9 cellular contexts compared by ENCODE assay signal in the genomic region with DNA sequence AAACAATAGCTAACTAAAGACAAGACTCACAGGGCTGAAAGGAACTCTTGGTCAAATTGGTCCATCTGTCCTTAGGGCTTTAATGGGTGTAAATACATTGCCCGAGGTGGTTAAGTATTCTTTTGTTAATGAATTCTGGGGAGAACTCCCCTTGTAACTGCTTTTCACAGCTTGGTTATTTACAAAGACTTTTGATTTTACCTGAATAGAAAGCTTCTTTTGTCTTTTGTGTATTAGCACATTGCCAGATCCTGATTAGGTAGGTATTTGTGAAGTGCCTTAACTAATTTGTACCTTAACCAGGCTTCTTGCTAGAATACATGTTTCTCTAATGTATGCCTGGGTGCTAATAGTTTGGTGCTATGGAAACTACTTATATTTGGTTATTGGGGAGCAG. TPM values are rescaled to one million over a fixed set of nuclear protein-coding genes. Genes with fewer than 3 reads are reported as not detected.
DNase-seq lines count a peak whose midpoint lies in the region; TF ChIP-seq lines count a peak whose summit lies in the region.
"Had no signal": no experiment of that assay in that cellular context is flagged by ENCODE, and none has a peak within 500 bp of the region (broad histone marks: within the 10 kb centered on the region; RNA-seq: fewer than 3 reads in every experiment).

No MANE protein-coding gene starts in this region.

- no peaks in the 10 kb centered on the region for H3K27me3 Mint-ChIP-seq in H9 (ENCODE audit: low read depth)

- H3K9ac ChIP-seq in H9 (ENCODE audit: extremely low read depth, insufficient read length, low read length) (no peak overlapping the region), SU-DHL-6 (ENCODE audit: low read length) (peak overlapping the region; percentile 3)

- H4K20me1 ChIP-seq in H9 (ENCODE audit: control insufficient read depth, insufficient read depth, insufficient read length) (no peaks in the 10 kb centered on the region), SU-DHL-6 (ENCODE audit: low read depth, low read length) (no peaks in the 10 kb centered on the region)

- H3K27me3 ChIP-seq in H9 (ENCODE audit: insufficient read depth, low read length) (no peaks in the 10 kb centered on the region), SU-DHL-6 (ENCODE audit: low read length) (no peaks in the 10 kb centered on the region), esophagus muscularis mucosa (no peaks in the 10 kb centered on the region), sigmoid colon (no peaks in the 10 kb centered on the region)

- peaks cover 3% of the 10 kb centered on the region for H3K79me1 ChIP-seq in H9 (ENCODE audit: insufficient read depth, low read depth, low read length, poor library complexity, severe bottlenecking)

- no peak overlapping the region for H3K27ac ChIP-seq in H9 (ENCODE audit: insufficient read length, low read depth, low read length)
- peak overlapping the region; percentile 79 for H3K27ac ChIP-seq in SU-DHL-6 (ENCODE audit: low read depth, low read length)
- peak overlapping the region; percentile 89 to 98 (median 94) for H3K27ac ChIP-seq in esophagus muscularis mucosa (replicated peaks in 1 of 4)
- peak overlapping the region; percentile 76 to 95 (median 92) for H3K27ac ChIP-seq in sigmoid colon

- H2AFZ ChIP-seq in H9 (ENCODE audit: low read length), result no peak overlapping the region
- H2AFZ ChIP-seq in SU-DHL-6 (ENCODE audit: low read depth, low read length, severe bottlenecking), result no peak overlapping the region

- H3K4me3 ChIP-seq in SU-DHL-6 (ENCODE audit: insufficient read depth, low read length, poor library complexity, severe bottlenecking) (no peak overlapping the region), esophagus muscularis mucosa (no peak overlapping the region), sigmoid colon (no peak overlapping the region)

- peaks cover 33% of the 10 kb centered on the region for H3K79me2 ChIP-seq in H9 (ENCODE audit: insufficient read depth, low read length)
- H3K79me2 ChIP-seq in SU-DHL-6 (ENCODE audit: insufficient read depth, low read length), result peaks cover 91% of the 10 kb centered on the region

- H3K23me2 ChIP-seq in H9 (ENCODE audit: insufficient read length, low read depth, low read length, poor library complexity, severe bottlenecking), result no peaks in the 10 kb centered on the region

- no peak overlapping the region for H3K18ac ChIP-seq in H9 (ENCODE audit: insufficient read length, low read depth, low read length)

- TF ChIP-seq EP300 in esophagus muscularis mucosa (IDR thresholded peaks at IDR 0.05), result no peak
- TF ChIP-seq EP300 in sigmoid colon (IDR thresholded peaks at IDR 0.05), result no peak

- no peak overlapping the region for H2BK12ac ChIP-seq in H9 (ENCODE audit: insufficient read length, low read depth, low read length)

- peaks cover 16 to 24% (median 22%) of the 10 kb centered on the region in 3 experiments for H3K36me3 Mint-ChIP-seq in H9 (ENCODE audit: insufficient read depth in 1 of 3, low read depth in 3 of 3)

- TF ChIP-seq POLR2A in esophagus muscularis mucosa (IDR thresholded peaks at IDR 0.05; ENCODE audit: low read depth), result no peak
- TF ChIP-seq POLR2A in sigmoid colon (IDR thresholded peaks at IDR 0.05), result no peak

- no peak overlapping the region for H3K27ac Mint-ChIP-seq in H9

- peak overlapping the region; percentile 10 for H3K4me2 ChIP-seq in H9 (ENCODE audit: insufficient read depth, insufficient read length, low read length)
- peak overlapping the region; percentile 46 for H3K4me2 ChIP-seq in SU-DHL-6 (ENCODE audit: low read depth, low read length, poor library complexity, severe bottlenecking)

- H3K4me3 Mint-ChIP-seq in H9, result peak overlapping the region in 1 of 2 experiments; percentile 47; a peak in 1 of 5 replicates

- H3K56ac ChIP-seq in H9 (ENCODE audit: insufficient read length, low read depth, low read length), result no peak overlapping the region

- H2BK15ac ChIP-seq in H9 (ENCODE audit: low read depth, low read length), result no peak overlapping the region

- H3K4me1 ChIP-seq in H9 (ENCODE audit: insufficient read depth, low read length) (peaks cover 5% of the 10 kb centered on the region; the same call in 1 of the 2 replicates), esophagus muscularis mucosa (peaks cover 82 to 100% (median 100%) of the 10 kb centered on the region in 4 donors), sigmoid colon (peaks cover 0 to 98% (median 88%) of the 10 kb centered on the region in 4 donors)

- WGBS in H9 (ENCODE audit: extremely low coverage, insufficient read length, low lambda C conversion rate), result no CpG with 5 or more reads among the region's 1 CpG
- WGBS in esophagus muscularis mucosa, result 50% methylated on average over 1 of the region's 1 CpG
- WGBS in sigmoid colon, 2 donors, result 13 to 50% methylated on average over 1 of the region's 1 CpG

- no peak overlapping the region for H2BK20ac ChIP-seq in H9 (ENCODE audit: low read depth, low read length, poor library complexity, severe bottlenecking)

- H3K9me3 ChIP-seq in H9 (ENCODE audit: control insufficient read depth, low read depth, low read length) (no peaks in the 10 kb centered on the region), SU-DHL-6 (ENCODE audit: insufficient read depth, low read length) (no peaks in the 10 kb centered on the region), esophagus muscularis mucosa (no peaks in the 10 kb centered on the region), sigmoid colon (no peaks in the 10 kb centered on the region)

- no peak for TF ChIP-seq CTCF in H9 (conservative IDR thresholded peaks at IDR 0.05)
- TF ChIP-seq CTCF in SU-DHL-6 (IDR thresholded peaks at IDR 0.05; ENCODE audit: insufficient read depth, low read length, poor library complexity, severe bottlenecking), result no peak
- no peak for TF ChIP-seq CTCF in esophagus muscularis mucosa (IDR thresholded peaks at IDR 0.05)
- TF ChIP-seq CTCF in sigmoid colon (IDR thresholded peaks at IDR 0.05), result no peak

- no peak overlapping the region for H2BK5ac ChIP-seq in H9 (ENCODE audit: insufficient read length, low read length)

- DNase-seq in H9, result no peak
- no peak for DNase-seq in esophagus muscularis mucosa (ENCODE audit: extremely low spot score)
- DNase-seq in sigmoid colon, result no peak
- no peak for DNase-seq in NCI-H510A (lab: John Stamatoyannopoulos, UW)
- DNase-seq in NCI-H526 treated with DMSO at 0.1 percent for 48 hours (lab: John Stamatoyannopoulos, UW), result no peak
- no peak for DNase-seq in GM03348 (ENCODE audit: low spot score)
- no peak for DNase-seq in NCI-H2171 (lab: John Stamatoyannopoulos, UW)
- DNase-seq: activated CD4-positive, alpha-beta T cell treated with anti-CD3 and anti-CD28 coated beads, Interleukin-2, amount 50 U/mL, for 1 hour had no signal

- intact Hi-C loops in esophagus muscularis mucosa (cut with DNase I) (no loop called here), sigmoid colon (cut with DNase I) (no loop called here)

- H2AK5ac ChIP-seq in H9 (ENCODE audit: insufficient read length, low read length), result no peak overlapping the region

- H4K5ac ChIP-seq in H9 (ENCODE audit: insufficient read length, low read depth, low read length), result no peak overlapping the region

- no peaks in the 10 kb centered on the region for H3K9me3 Mint-ChIP-seq in H9

- H3K14ac ChIP-seq in H9 (ENCODE audit: insufficient read depth, low read length), result no peak overlapping the region

- H3K36me3 ChIP-seq in SU-DHL-6 (ENCODE audit: low read length) (0 out of 2 replicates have a peak, but pooled peaks cover 2% of the 10 kb centered on the region), esophagus muscularis mucosa (no peaks in the 10 kb centered on the region), sigmoid colon (peaks cover 0 to 5% (median 0%) of the 10 kb centered on the region in 4 donors)

- H3T11ph ChIP-seq in H9 (ENCODE audit: low read length), result no peak overlapping the region

- no peak overlapping the region for H3K23ac ChIP-seq in H9 (ENCODE audit: insufficient read length, low read depth, low read length)

- no peak overlapping the region for H4K91ac ChIP-seq in H9 (ENCODE audit: insufficient read length, low read depth, low read length)

- peaks cover 48% of the 10 kb centered on the region for H3F3A ChIP-seq in SU-DHL-6 (ENCODE audit: insufficient read depth)

- H3K4me1 Mint-ChIP-seq in H9, result peaks cover 67 to 71% of the 10 kb centered on the region in 2 experiments

- H3K4ac ChIP-seq in H9 (ENCODE audit: low read depth, low read length), result no peak overlapping the region

- no peaks in the 10 kb centered on the region for H3K9me2 ChIP-seq in SU-DHL-6 (replicated peaks; ENCODE audit: insufficient read depth, low read length)

- H4K8ac ChIP-seq in H9 (replicated peaks; ENCODE audit: insufficient read length, low read depth, low read length), result no peak overlapping the region

- no peak overlapping the region for H2BK120ac ChIP-seq in H9 (ENCODE audit: low read depth, low read length, poor library complexity, severe bottlenecking)

RNA-seq across cellular contexts. Expression of gene CHD2, which starts 14.0 kb away (rescaled TPM):
- 56.7 and 63.3 TPM in 2 replicates for total RNA-seq in H9 (2021)
- total RNA-seq in esophagus muscularis mucosa, result 10 to 100 TPM; 54.3 to 86.0 (median 62.8) TPM
- 100 to 1,000 TPM in 1 of 4 donors, 10 to 100 TPM in 3; 75.9 to 108 (median 90.0) TPM for total RNA-seq in sigmoid colon
- 10 to 100 TPM; 16.0 to 48.4 (median 16.8) TPM for polyA plus RNA-seq in sigmoid colon
